Comparison of ENCODE assay signal across 26 cellular contexts in the genomic region with DNA sequence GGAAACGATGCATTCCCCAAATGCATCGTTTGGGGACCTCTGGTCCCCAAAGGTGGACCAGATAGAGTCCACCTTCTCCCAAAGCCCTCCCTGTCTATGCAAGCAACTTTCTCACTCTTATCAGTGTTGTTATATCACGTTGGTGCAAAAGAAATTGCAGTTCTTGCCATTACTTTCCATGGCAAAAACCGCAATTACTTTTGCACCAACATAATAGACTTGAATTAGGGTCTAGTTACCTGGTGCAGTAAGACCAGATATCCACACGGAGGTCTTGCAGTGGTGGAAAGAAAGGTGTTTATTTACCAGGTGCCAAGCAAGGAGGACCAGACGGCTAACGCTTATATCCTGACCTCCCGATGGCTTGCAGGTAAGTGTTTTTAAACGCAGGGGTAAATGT.
DNase-seq lines count a peak whose midpoint lies in the region; ATAC-seq, FAIRE-seq and TF ChIP-seq lines count a peak whose summit lies in the region.
"Had no signal": no experiment of that assay in that cellular context is flagged by ENCODE, and none has a peak within 500 bp of the region (broad histone marks: within the 10 kb centered on the region; RNA-seq: fewer than 3 reads in every experiment).

No MANE protein-coding gene starts in this region.

- H3K4me3 ChIP-seq in Loucy (ENCODE audit: low read length, poor library complexity, severe bottlenecking) (no peak overlapping the region), K562 (no peak overlapping the region)
- H3K4me3 ChIP-seq: PC-9, SJCRH30 had no signal

- H3K27me3 Mint-ChIP-seq in activated naive CD8-positive, alpha-beta T cell treated with anti-CD3 and anti-CD28 coated beads, Interleukin-2, amount 10 ng/mL, durations not matched to agents 7 days and 5 days, result no peaks in the 10 kb centered on the region
- H3K27me3 Mint-ChIP-seq in activated naive CD8-positive, alpha-beta T cell treated with anti-CD3 and anti-CD28 coated beads, Interleukin-2, amount 50 U/mL, for 24 hours, result no peaks in the 10 kb centered on the region
- H3K27me3 Mint-ChIP-seq: CD4-positive, CD25-positive, alpha-beta regulatory T cell had no signal

- H3K9ac ChIP-seq in Loucy (ENCODE audit: low read depth, low read length, poor library complexity, severe bottlenecking) (no peak overlapping the region), K562 (ENCODE audit: insufficient read depth in 1 of 2, low read depth in 2 of 2, low read length in 2 of 2) (no peak overlapping the region)

- TF ChIP-seq CTCF in Loucy (conservative IDR thresholded peaks at IDR 0.05; ENCODE audit: low read length) (no peak), K562 (IDR thresholded peaks at IDR 0.05 in 2 of 3, conservative IDR thresholded peaks at IDR 0.05 in 1 of 3; ENCODE audit: insufficient read depth in 2 of 3, low read depth in 1 of 3, low read length in 3 of 3) (no peak)

- H3K9me3 ChIP-seq in Loucy (ENCODE audit: insufficient read depth, low read depth, low read length), result no peaks in the 10 kb centered on the region
- no peaks in the 10 kb centered on the region for H3K9me3 ChIP-seq in K562 (replicated peaks; ENCODE audit: control insufficient read depth, insufficient read depth, low read depth, low read length)
- H3K9me3 ChIP-seq: BE2C, SJCRH30 had no signal

- no peak for ATAC-seq in activated naive CD8-positive, alpha-beta T cell treated with anti-CD3 and anti-CD28 coated beads, Interleukin-2, amount 10 ng/mL, durations not matched to agents 7 days and 5 days (ENCODE audit: low read depth)
- no peak for ATAC-seq in activated naive CD8-positive, alpha-beta T cell treated with anti-CD3 and anti-CD28 coated beads, Interleukin-2, amount 50 U/mL, for 24 hours
- ATAC-seq in K562, result no peak
- no peak for ATAC-seq in GM19467 (IDR thresholded peaks at IDR 0.05; ENCODE audit: unreplicated experiment)
- ATAC-seq: Right ventricle myocardium inferior, SK-N-SH treated with all-trans-retinoic acid at 6 μM for 48 hours had no signal

- no peaks in the 10 kb centered on the region for H3K9me1 ChIP-seq in K562 (ENCODE audit: control insufficient read depth, insufficient read depth, low read length)

- TF ChIP-seq EP300 in K562 (IDR thresholded peaks at IDR 0.05; ENCODE audit: low read length), result no peak

- H3K36me3 ChIP-seq in Loucy (ENCODE audit: insufficient read depth, low read length) (no peaks in the 10 kb centered on the region), K562 (ENCODE audit: control insufficient read depth, insufficient read depth, low read length) (no peaks in the 10 kb centered on the region)
- H3K36me3 ChIP-seq: BE2C, SJCRH30 had no signal

- H3K4me2 ChIP-seq in Loucy (ENCODE audit: low read depth, low read length, poor library complexity, severe bottlenecking), result peak overlapping the region; percentile 39
- H3K4me2 ChIP-seq in K562 (ENCODE audit: insufficient read depth, low read length), result no peak overlapping the region
- H3K4me2 ChIP-seq: PC-9 had no signal

- CTCF ChIA-PET in K562 (lab: Yijun Ruan, JAX; ENCODE audit: low intra/inter-chr PET ratio), result no interaction called here

- TF ChIP-seq RAD21 in K562 (CRISPR knock-in tag; conservative IDR thresholded peaks at IDR 0.05 in 1 of 2, IDR thresholded peaks at IDR 0.05 in 1 of 2), result no peak

- DNase-seq in activated naive CD8-positive, alpha-beta T cell treated with anti-CD3 and anti-CD28 coated beads, Interleukin-2, amount 10 ng/mL, durations not matched to agents 7 days and 5 days, result no peak
- no peak for DNase-seq in activated naive CD8-positive, alpha-beta T cell treated with anti-CD3 and anti-CD28 coated beads, Interleukin-2, amount 50 U/mL, for 24 hours
- no peak for DNase-seq in K562 (ENCODE audit: extremely low read depth in 1 of 4, low spot score in 3 of 4)
- no peak for DNase-seq in AML-193 (lab: John Stamatoyannopoulos, UW)
- DNase-seq in NCI-H82 treated with DMSO at 0.1 percent for 48 hours (lab: John Stamatoyannopoulos, UW; ENCODE audit: unreplicated experiment), result no peak
- DNase-seq: BE2C; CD4-positive, CD25-positive, alpha-beta regulatory T cell; HFFc6; KG1; NCI-H1092 treated with DMSO at 0.1 percent for 48 hours; NCI-H1436; NCI-H187; NCI-H2081 treated with DMSO at 0.1 percent for 48 hours; NCI-H2171 treated with DMSO at 0.1 percent for 48 hours; NCI-H345; NCI-H510A treated with DMSO at 0.1 percent for 48 hours; PC-9; SJCRH30 had no signal

- H3K27ac Mint-ChIP-seq in activated naive CD8-positive, alpha-beta T cell treated with anti-CD3 and anti-CD28 coated beads, Interleukin-2, amount 10 ng/mL, durations not matched to agents 7 days and 5 days, result no peak overlapping the region
- no peak overlapping the region for H3K27ac Mint-ChIP-seq in activated naive CD8-positive, alpha-beta T cell treated with anti-CD3 and anti-CD28 coated beads, Interleukin-2, amount 50 U/mL, for 24 hours
- H3K27ac Mint-ChIP-seq: HFFc6 had no signal

- POLR2A ChIA-PET in activated naive CD8-positive, alpha-beta T cell treated with anti-CD3 and anti-CD28 coated beads, Interleukin-2, amount 10 ng/mL, durations not matched to agents 7 days and 5 days (lab: Charles Lee), result no interaction called here
- POLR2A ChIA-PET in K562 (lab: Yijun Ruan, JAX), result no interaction called here

- no peaks in the 10 kb centered on the region for H3K9me2 ChIP-seq in Loucy (replicated peaks; ENCODE audit: low read depth, low read length)

- intact Hi-C loops in K562 (cut with micrococcal nuclease), result no loop called here

- H3K27ac ChIP-seq in K562 (ENCODE audit: extremely low read depth, low read depth, low read length), result no peak overlapping the region
- H3K27ac ChIP-seq: 22Rv1, PC-9, SJCRH30 had no signal

- no peak for TF ChIP-seq POLR2A in K562 (conservative IDR thresholded peaks at IDR 0.05)

- peaks cover 31% of the 10 kb centered on the region for H3K4me1 Mint-ChIP-seq in activated naive CD8-positive, alpha-beta T cell treated with anti-CD3 and anti-CD28 coated beads, Interleukin-2, amount 10 ng/mL, durations not matched to agents 7 days and 5 days
- H3K4me1 Mint-ChIP-seq in activated naive CD8-positive, alpha-beta T cell treated with anti-CD3 and anti-CD28 coated beads, Interleukin-2, amount 50 U/mL, for 24 hours, result peaks cover 17% of the 10 kb centered on the region

- no peak overlapping the region for H2AFZ ChIP-seq in Loucy (ENCODE audit: low read length)
- H2AFZ ChIP-seq in K562 (ENCODE audit: low read depth, low read length), result no peak overlapping the region
- H2AFZ ChIP-seq: PC-9 had no signal

- peak overlapping the region; percentile 10 for H3K4me3 Mint-ChIP-seq in activated naive CD8-positive, alpha-beta T cell treated with anti-CD3 and anti-CD28 coated beads, Interleukin-2, amount 10 ng/mL, durations not matched to agents 7 days and 5 days
- no peak overlapping the region for H3K4me3 Mint-ChIP-seq in activated naive CD8-positive, alpha-beta T cell treated with anti-CD3 and anti-CD28 coated beads, Interleukin-2, amount 50 U/mL, for 24 hours
- H3K4me3 Mint-ChIP-seq: CD4-positive, CD25-positive, alpha-beta regulatory T cell; HFFc6 had no signal

- H3K36me3 Mint-ChIP-seq in activated naive CD8-positive, alpha-beta T cell treated with anti-CD3 and anti-CD28 coated beads, Interleukin-2, amount 10 ng/mL, durations not matched to agents 7 days and 5 days, result no peaks in the 10 kb centered on the region
- H3K36me3 Mint-ChIP-seq in activated naive CD8-positive, alpha-beta T cell treated with anti-CD3 and anti-CD28 coated beads, Interleukin-2, amount 50 U/mL, for 24 hours (ENCODE audit: low read depth), result peaks cover 15% of the 10 kb centered on the region

- H4K20me1 ChIP-seq in Loucy (ENCODE audit: insufficient read depth, low read length, poor library complexity, severe bottlenecking) (no peaks in the 10 kb centered on the region), K562 (replicated peaks; ENCODE audit: control insufficient read depth, insufficient read depth, low read length) (no peaks in the 10 kb centered on the region)

- BruUV-seq in K562 (replicated peaks; lab: Mats Ljungman, UMichigan), result no TSS peak

- H3K27me3 ChIP-seq in Loucy (ENCODE audit: insufficient read depth, low read length, poor library complexity, severe bottlenecking) (no peaks in the 10 kb centered on the region), K562 (ENCODE audit: control insufficient read depth in 2 of 2, insufficient read depth in 2 of 2, low read length in 2 of 2) (no peaks in the 10 kb centered on the region)
- H3K27me3 ChIP-seq: BE2C, SJCRH30 had no signal

- no peaks in the 10 kb centered on the region for H3F3A ChIP-seq in Loucy (ENCODE audit: low read depth)

- H3K9me3 Mint-ChIP-seq in activated naive CD8-positive, alpha-beta T cell treated with anti-CD3 and anti-CD28 coated beads, Interleukin-2, amount 10 ng/mL, durations not matched to agents 7 days and 5 days, result no peaks in the 10 kb centered on the region
- H3K9me3 Mint-ChIP-seq in activated naive CD8-positive, alpha-beta T cell treated with anti-CD3 and anti-CD28 coated beads, Interleukin-2, amount 50 U/mL, for 24 hours, result no peaks in the 10 kb centered on the region
- H3K9me3 Mint-ChIP-seq: CD4-positive, CD25-positive, alpha-beta regulatory T cell; HFFc6 had no signal

- in situ Hi-C loops in K562 (cut with MboI), result no loop called here

- H3K79me2 ChIP-seq in Loucy (ENCODE audit: insufficient read depth, low read length) (no peaks in the 10 kb centered on the region), K562 (ENCODE audit: control insufficient read depth, insufficient read depth, low read length) (no peaks in the 10 kb centered on the region)

- peaks cover 14% of the 10 kb centered on the region for H3K4me1 ChIP-seq in Loucy (ENCODE audit: insufficient read depth, low read length, poor library complexity, severe bottlenecking)
- H3K4me1 ChIP-seq in K562 (replicated peaks in 1 of 2; ENCODE audit: control insufficient read depth in 2 of 2, insufficient read depth in 2 of 2, low read length in 2 of 2), result no peaks in the 10 kb centered on the region

- 57% methylated on average over 9 of the region's 9 CpGs for whole genome bisulfite sequencing in K562 (ENCODE audit: insufficient coverage, low coverage, missing lambda C conversion rate)

- no peak for FAIRE-seq in K562 (lab: Jason Lieb, UNC)
- FAIRE-seq: G401.6, H54, HTR-8/SVneo had no signal

TF ChIP-seq in K562, 482 proteins besides CTCF, POLR2A, EP300 and RAD21 (continues in another document):
- TF ChIP-seq, protein P1, sequence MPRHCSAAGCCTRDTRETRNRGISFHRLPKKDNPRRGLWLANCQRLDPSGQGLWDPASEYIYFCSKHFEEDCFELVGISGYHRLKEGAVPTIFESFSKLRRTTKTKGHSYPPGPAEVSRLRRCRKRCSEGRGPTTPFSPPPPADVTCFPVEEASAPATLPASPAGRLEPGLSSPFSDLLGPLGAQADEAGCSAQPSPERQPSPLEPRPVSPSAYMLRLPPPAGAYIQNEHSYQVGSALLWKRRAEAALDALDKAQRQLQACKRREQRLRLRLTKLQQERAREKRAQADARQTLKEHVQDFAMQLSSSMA (CRISPR knock-in tag; IDR thresholded peaks at IDR 0.05), result no peak
